Comparison of ENCODE assay signal across 9 cellular contexts in the genomic region with DNA sequence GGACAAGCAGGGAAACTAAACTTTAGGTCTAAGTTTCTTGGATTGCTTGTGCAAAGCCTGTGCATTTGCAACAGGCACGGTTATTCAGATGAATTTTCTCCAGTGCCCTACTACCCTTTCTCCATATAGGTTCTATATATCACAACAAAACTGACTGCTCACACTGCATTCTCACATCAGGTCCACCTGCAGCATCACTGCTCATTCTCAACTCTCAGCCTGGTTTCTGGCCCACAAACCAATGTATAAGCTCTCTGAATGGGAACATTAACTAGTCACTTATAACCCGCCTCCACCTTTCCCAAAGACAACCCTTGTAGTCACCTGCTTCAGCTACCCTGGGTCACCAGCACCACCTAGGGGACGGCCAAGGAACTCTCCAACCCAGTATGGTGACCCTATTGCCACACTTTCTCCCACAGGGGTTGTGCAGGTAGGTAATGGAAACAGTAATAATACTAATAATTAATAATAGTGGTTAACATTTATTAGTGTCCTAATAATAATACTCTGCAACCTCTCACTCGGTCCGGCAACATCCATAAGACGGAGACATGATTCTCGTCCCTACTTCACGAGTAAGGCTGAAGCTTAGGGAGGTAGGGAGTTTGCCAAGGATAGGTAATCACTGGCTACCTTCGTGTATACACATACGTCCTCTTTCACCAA.
DNase-seq lines count a peak whose midpoint lies in the region; ATAC-seq and TF ChIP-seq lines count a peak whose summit lies in the region.
"Had no signal": no experiment of that assay in that cellular context is flagged by ENCODE, and none has a peak within 500 bp of the region (broad histone marks: within the 10 kb centered on the region; RNA-seq: fewer than 3 reads in every experiment).

No MANE protein-coding gene starts in this region.

- TF ChIP-seq CTCF in CD14-positive monocyte (IDR thresholded peaks at IDR 0.05) (peak; percentile 73), IMR-90 (conservative IDR thresholded peaks at IDR 0.05; ENCODE audit: low read depth, low read length) (peak; percentile 48), brain microvascular endothelial cell (IDR thresholded peaks at IDR 0.05; ENCODE audit: low read depth, low read length, missing control alignments) (peak; percentile 85), thoracic aorta (IDR thresholded peaks at IDR 0.05) (peak; percentile 28)

- H3K4me3 ChIP-seq in IMR-90 (ENCODE audit: insufficient read depth, low read depth, low read length) (no peak overlapping the region), brain microvascular endothelial cell (ENCODE audit: low read depth, low read length) (no peak overlapping the region), mesendoderm (ENCODE audit: low read length) (no peak overlapping the region), thoracic aorta (no peak overlapping the region)

- H3K56ac ChIP-seq in IMR-90 (ENCODE audit: extremely low read depth, insufficient read depth, low read length) (no peak overlapping the region), mesendoderm (ENCODE audit: low read length) (no peak overlapping the region)

- no peak for DNase-seq in CD14-positive monocyte (ENCODE audit: low spot score)
- peak; percentile 21 for DNase-seq in IMR-90
- DNase-seq in T-helper 2 cell: peak in 3 of 5 experiments; percentile 31 to 61 (median 49)
- DNase-seq in brain microvascular endothelial cell: no peak
- DNase-seq in mesendoderm: peak; percentile 65
- DNase-seq in thoracic aorta (ENCODE audit: low spot score): no peak
- DNase-seq in GF-D8 (lab: John Stamatoyannopoulos, UW): no peak

- no peak overlapping the region for H2BK5ac ChIP-seq in IMR-90 (ENCODE audit: low read depth, low read length, poor library complexity, severe bottlenecking)
- no peak overlapping the region for H2BK5ac ChIP-seq in mesendoderm (ENCODE audit: low read length)

- H2BK15ac ChIP-seq in IMR-90 (ENCODE audit: low read depth, low read length) (no peak overlapping the region), mesendoderm (replicated peaks; ENCODE audit: low read depth) (no peak overlapping the region)

- TF ChIP-seq POLR2A in IMR-90 (IDR thresholded peaks at IDR 0.05; ENCODE audit: low read depth, low read length): no peak

- CTCF ChIA-PET in IMR-90 (lab: Yijun Ruan, JAX): interaction anchor here (1.3 kb wide), 1 partner anchor 190 kb away, joined by 3 read pairs; no protein-coding TSS in a partner anchor

- H2AK5ac ChIP-seq in IMR-90 (ENCODE audit: low read depth, low read length) (no peak overlapping the region), mesendoderm (ENCODE audit: low read length) (no peak overlapping the region)

- peaks cover 12% of the 10 kb centered on the region; the same call in 1 of the 2 replicates for H3K9me1 ChIP-seq in IMR-90 (ENCODE audit: insufficient read depth, low read length)

- no peaks in the 10 kb centered on the region for H3K9me3 Mint-ChIP-seq in CD14-positive monocyte
- H3K9me3 Mint-ChIP-seq: IgD-negative memory B cell had no signal

- POLR2A ChIA-PET in IMR-90 (lab: Charles Lee; ENCODE audit: unreplicated experiment): no interaction called here

- H3K4ac ChIP-seq in IMR-90 (ENCODE audit: low read depth, low read length): no peak overlapping the region
- no peak overlapping the region for H3K4ac ChIP-seq in mesendoderm (ENCODE audit: low read depth, low read length)

- H3K4me2 ChIP-seq in IMR-90 (ENCODE audit: low read depth, low read length): no peak overlapping the region
- H3K4me2 ChIP-seq in mesendoderm (ENCODE audit: low read length): no peak overlapping the region

- peak; percentile 33; the same call in 1 of the 2 replicates for TF ChIP-seq RAD21 in IMR-90 (IDR thresholded peaks at IDR 0.05; ENCODE audit: low read length)

- H3K18ac ChIP-seq in IMR-90 (ENCODE audit: low read depth, low read length): no peak overlapping the region
- no peak overlapping the region for H3K18ac ChIP-seq in mesendoderm (ENCODE audit: low read length)

- no peak overlapping the region for H4K5ac ChIP-seq in IMR-90 (ENCODE audit: low read depth, low read length)
- no peak overlapping the region for H4K5ac ChIP-seq in mesendoderm (ENCODE audit: low read length)

- H3K27me3 Mint-ChIP-seq in CD14-positive monocyte (ENCODE audit: low read depth in 3 of 3): no peaks in the 10 kb centered on the region
- H3K27me3 Mint-ChIP-seq: IgD-negative memory B cell had no signal

- H3K4me1 Mint-ChIP-seq in CD14-positive monocyte: peaks cover 9% of the 10 kb centered on the region

- H3K79me1 ChIP-seq in IMR-90 (ENCODE audit: low read depth in 1 of 2, low read length in 2 of 2) (peaks cover 20 to 79% of the 10 kb centered on the region in 2 experiments), mesendoderm (ENCODE audit: low read length) (no peaks in the 10 kb centered on the region)

- H4K8ac ChIP-seq in IMR-90 (ENCODE audit: low read depth in 2 of 2, low read length in 2 of 2): no peak overlapping the region
- H4K8ac ChIP-seq in mesendoderm (ENCODE audit: low read depth, low read length): no peak overlapping the region

- H3K27ac ChIP-seq in IMR-90 (ENCODE audit: insufficient read depth, low read length): no peak overlapping the region
- H3K27ac ChIP-seq in brain microvascular endothelial cell: no peak overlapping the region
- no peak overlapping the region for H3K27ac ChIP-seq in mesendoderm (ENCODE audit: low read depth, low read length)
- H3K27ac ChIP-seq in thoracic aorta: no peak overlapping the region

- intact Hi-C loops in CD14-positive monocyte (cut with micrococcal nuclease): no loop called here
- intact Hi-C loops in IMR-90 (cut with micrococcal nuclease): no loop called here

- BruUV-seq in IMR-90 (replicated peaks; lab: Mats Ljungman, UMichigan): no TSS peak

- ATAC-seq in GM18909 (IDR thresholded peaks at IDR 0.05; ENCODE audit: poor library complexity, unreplicated experiment): peak; percentile 80
- no peak for ATAC-seq in IMR-90 (ENCODE audit: low read depth)
- no peak for ATAC-seq in thoracic aorta (ENCODE audit: insufficient number of reproducible peaks, low FRiP score, low read depth)

- 100% methylated on average over 1 of the region's 10 CpGs; no CpG with 5 or more reads in 1 of the 2 experiments for WGBS in IMR-90 (ENCODE audit: extremely low coverage in 2 of 2, insufficient read length in 1 of 2), 2 experiments
- no CpG with 5 or more reads among the region's 10 CpGs for WGBS in mesendoderm (ENCODE audit: extremely low coverage, insufficient coverage, low lambda C conversion rate)

- no peak overlapping the region for H3K14ac ChIP-seq in IMR-90 (replicated peaks; ENCODE audit: low read depth, low read length)

- H3K9ac ChIP-seq in IMR-90 (ENCODE audit: low read depth, low read length) (no peak overlapping the region), mesendoderm (ENCODE audit: low read length) (no peak overlapping the region)

- H2AK9ac ChIP-seq in IMR-90 (replicated peaks; ENCODE audit: low read depth, low read length, poor library complexity): no peak overlapping the region

- no peak overlapping the region for H2AFZ ChIP-seq in IMR-90 (replicated peaks; ENCODE audit: low read length, poor library complexity)

- H4K91ac ChIP-seq in IMR-90 (ENCODE audit: insufficient read depth, low read depth, low read length): no peak overlapping the region

- peaks cover 76% of the 10 kb centered on the region for H3K36me3 ChIP-seq in IMR-90 (ENCODE audit: control insufficient read depth, insufficient read depth, low read length)
- H3K36me3 ChIP-seq in brain microvascular endothelial cell (replicated peaks): peaks cover 73% of the 10 kb centered on the region
- peaks cover 1% of the 10 kb centered on the region for H3K36me3 ChIP-seq in mesendoderm (ENCODE audit: control insufficient read depth, insufficient read depth, low read length)
- peaks cover 35% of the 10 kb centered on the region for H3K36me3 ChIP-seq in thoracic aorta

- H4K20me1 ChIP-seq in IMR-90 (ENCODE audit: insufficient read depth, low read length): peaks cover 28% of the 10 kb centered on the region; the same call in 1 of the 2 replicates

- dilution Hi-C loops in IMR-90 (cut with HindIII; ENCODE audit: low sequenced_read_pairs, unreplicated experiment): no loop called here

- in situ Hi-C loops in IMR-90 (cut with MboI; ENCODE audit: low sequenced_read_pairs) (no loop called here), brain microvascular endothelial cell (cut with HindIII; ENCODE audit: low pct_ligation_motif_present, low sequenced_read_pairs) (no loop called here)

- H3K4me3 Mint-ChIP-seq in CD14-positive monocyte: no peak overlapping the region
- H3K4me3 Mint-ChIP-seq: IgD-negative memory B cell had no signal

- no peak overlapping the region for H2BK20ac ChIP-seq in IMR-90 (ENCODE audit: low read depth, low read length)

- H3K9me3 ChIP-seq in IMR-90 (ENCODE audit: control insufficient read depth, insufficient read depth, low read length) (no peaks in the 10 kb centered on the region), thoracic aorta (no peaks in the 10 kb centered on the region)

- no peaks in the 10 kb centered on the region for H3K27me3 ChIP-seq in IMR-90 (ENCODE audit: control insufficient read depth, insufficient read depth, low read length)
- no peaks in the 10 kb centered on the region for H3K27me3 ChIP-seq in brain microvascular endothelial cell (replicated peaks)
- no peaks in the 10 kb centered on the region for H3K27me3 ChIP-seq in mesendoderm (ENCODE audit: insufficient read depth, low read length, poor library complexity)
- no peaks in the 10 kb centered on the region for H3K27me3 ChIP-seq in thoracic aorta (replicated peaks; ENCODE audit: insufficient read depth)

- H3K23ac ChIP-seq in IMR-90 (ENCODE audit: low read depth, low read length) (no peak overlapping the region), mesendoderm (ENCODE audit: low read length) (no peak overlapping the region)

- peaks cover 6% of the 10 kb centered on the region for H3K4me1 ChIP-seq in IMR-90 (ENCODE audit: control insufficient read depth, insufficient read depth, low read length)
- H3K4me1 ChIP-seq in mesendoderm (ENCODE audit: control insufficient read depth, low read depth, low read length): no peaks in the 10 kb centered on the region
- H3K4me1 ChIP-seq in thoracic aorta (ENCODE audit: control insufficient read depth in 1 of 2, low read depth in 2 of 2): no peaks in the 10 kb centered on the region

- H3K79me2 ChIP-seq in mesendoderm (ENCODE audit: control insufficient read depth, insufficient read depth, low read length): no peaks in the 10 kb centered on the region

- H3K36me3 Mint-ChIP-seq in CD14-positive monocyte: peaks cover 81 to 94% of the 10 kb centered on the region in 2 donors

- peak overlapping the region in 1 of 7 donors; percentile 26 for H3K27ac Mint-ChIP-seq in CD14-positive monocyte
- H3K27ac Mint-ChIP-seq: IgD-negative memory B cell had no signal

- H2BK120ac ChIP-seq in IMR-90 (ENCODE audit: low read depth, low read length) (no peak overlapping the region), mesendoderm (ENCODE audit: low read depth, low read length) (no peak overlapping the region)

TF ChIP-seq in IMR-90, 13 proteins besides CTCF, POLR2A, EP300 and RAD21:
- TF ChIP-seq CEBPB (IDR thresholded peaks at IDR 0.05; ENCODE audit: low read depth, low read length): peak; percentile 56
- no peak for TF ChIP-seq FOS (IDR thresholded peaks at IDR 0.05; ENCODE audit: low read depth, low read length)

Comparison
In these comparisons a context has a peak if more than half of its experiments do, and no peak if none do; other contexts are left out.
1. DNase-seq: peak in IMR-90 (single experiment), T-helper 2 cell (3 of 5) and mesendoderm (single experiment); none in CD14-positive monocyte (single experiment), brain microvascular endothelial cell (single experiment), thoracic aorta (single experiment) and GF-D8 (single experiment).
2. CTCF ChIP-seq: peak in every context shown above with its lines; median percentile 85 in brain microvascular endothelial cell; 73 in CD14-positive monocyte; 48 in IMR-90; 28 in thoracic aorta.